Comparison of ENCODE assay signal across 15 cellular contexts in genomic region chr3:8581806-8582436, GRCh38.
DNase-seq lines count a peak whose midpoint lies in the region; ATAC-seq, FAIRE-seq and TF ChIP-seq lines count a peak whose summit lies in the region.
"Had no signal": no experiment of that assay in that cellular context is flagged by ENCODE, and none has a peak within 500 bp of the region (broad histone marks: within the 10 kb centered on the region; RNA-seq: fewer than 3 reads in every experiment).

No MANE protein-coding gene starts in this region.

- no peak overlapping the region for H3K9ac ChIP-seq in adipocyte (ENCODE audit: low read length)

- H3K4me3 ChIP-seq in adipocyte (ENCODE audit: low read length), result no peak overlapping the region

- no peak for ATAC-seq in left lobe of liver
- no peak for ATAC-seq in GM21526 (IDR thresholded peaks at IDR 0.05; ENCODE audit: low FRiP score, unreplicated experiment)

- no peak for FAIRE-seq in GM19239 (lab: Jason Lieb, UNC)

- no peaks in the 10 kb centered on the region for H3K27me3 Mint-ChIP-seq in osteocyte (ENCODE audit: unreplicated experiment)

- H3K4me1 Mint-ChIP-seq in osteocyte (ENCODE audit: unreplicated experiment), result peaks cover 42% of the 10 kb centered on the region

- TF ChIP-seq CTCF in osteocyte (IDR thresholded peaks at IDR 0.05), result no peak

- H3K36me3 Mint-ChIP-seq in osteocyte (ENCODE audit: unreplicated experiment), result peaks cover 4% of the 10 kb centered on the region

- H3K27me3 ChIP-seq in adipocyte (replicated peaks; ENCODE audit: control insufficient read depth, insufficient read depth, low read length), result no peaks in the 10 kb centered on the region

- DNase-seq in adipocyte (ENCODE audit: low read depth) (peak; percentile 17), left lobe of liver (ENCODE audit: low spot score) (peak; percentile 15), osteocyte (ENCODE audit: extremely low spot score, unreplicated experiment) (no peak), AG08396 (ENCODE audit: low spot score) (no peak), GM19239 (ENCODE audit: insufficient read length, low spot score) (no peak), NCI-H1092 treated with DMSO at 0.1 percent for 48 hours (lab: John Stamatoyannopoulos, UW) (no peak)
- DNase-seq: C1 segment of cervical spinal cord; H7; NCI-H1436 treated with DMSO at 0.1 percent for 48 hours; NCI-H2081; NCI-H345; NCI-H69; NK-92 treated with Interleukin-12 subunit alpha and Interleukin-12 subunit beta, amount 100 ng/mL, for 24 hours; OCI-M1 had no signal

- peaks cover 9% of the 10 kb centered on the region for H3K9me3 Mint-ChIP-seq in osteocyte (ENCODE audit: unreplicated experiment)

- H3K36me3 ChIP-seq in adipocyte (ENCODE audit: control insufficient read depth, insufficient read depth, low read length, severe bottlenecking), result no peaks in the 10 kb centered on the region

- H3K4me3 Mint-ChIP-seq in osteocyte (ENCODE audit: unreplicated experiment), result no peak overlapping the region

- H3K9me3 ChIP-seq in adipocyte (ENCODE audit: control insufficient read depth, low read length), result no peaks in the 10 kb centered on the region

- peaks cover 5% of the 10 kb centered on the region for H3K4me1 ChIP-seq in adipocyte (ENCODE audit: control insufficient read depth, insufficient read depth, low read length)

- H3K27ac Mint-ChIP-seq in osteocyte (ENCODE audit: unreplicated experiment), result peak overlapping the region; percentile 10

Comparison
In these comparisons a context has a peak if more than half of its experiments do, and no peak if none do; other contexts are left out.
1. DNase-seq: peak in adipocyte (single experiment) and left lobe of liver (single experiment); none in osteocyte (single experiment), AG08396 (single experiment), GM19239 (single experiment) and NCI-H1092 treated with DMSO at 0.1 percent for 48 hours (single experiment).